In genomic region chrX:43728966-43729365, GRCh38 we compare ENCODE assay signal across 27 cellular contexts.
"Had no signal": no experiment of that assay in that cellular context is flagged by ENCODE, and none has a peak within 500 bp of the region (broad histone marks: within the 10 kb centered on the region; RNA-seq: fewer than 3 reads in every experiment).

No MANE protein-coding gene starts in this region.

- H3K9ac ChIP-seq: parathyroid adenoma had no signal

- H3K9me3 ChIP-seq: left lung, lower lobe of right lung, psoas muscle, right atrium auricular region, right lobe of liver, stomach, suprapubic skin, thoracic aorta, tibial nerve, upper lobe of right lung had no signal

- FAIRE-seq: keratinocyte, urothelium cell line had no signal

- H3K4me3 Mint-ChIP-seq: naive thymus-derived CD8-positive, alpha-beta T cell; nephron; neural crest cell; stimulated activated naive B cell treated with anti-CD40 and anti-IgM and Interleukin-4, amounts not matched to agents 10 μg/mL and 1 μg/mL and 100 μg/mL, for 72 hours had no signal

- H3K36me3 Mint-ChIP-seq: naive thymus-derived CD8-positive, alpha-beta T cell; stimulated activated naive B cell treated with anti-CD40 and anti-IgM and Interleukin-4, amounts not matched to agents 10 μg/mL and 1 μg/mL and 100 μg/mL, for 72 hours had no signal

- H3K36me3 ChIP-seq: right lobe of liver, upper lobe of right lung had no signal

- H3K4me1 ChIP-seq: parathyroid adenoma, psoas muscle, right atrium auricular region, suprapubic skin, tibial nerve, upper lobe of right lung had no signal

- H3K4me1 Mint-ChIP-seq: naive thymus-derived CD8-positive, alpha-beta T cell; nephron; neural crest cell; stimulated activated naive B cell treated with anti-CD40 and anti-IgM and Interleukin-4, amounts not matched to agents 10 μg/mL and 1 μg/mL and 100 μg/mL, for 72 hours had no signal

- ATAC-seq: left colon; lower lobe of right lung; naive thymus-derived CD8-positive, alpha-beta T cell; psoas muscle; right lobe of liver; stimulated activated naive B cell treated with anti-CD40 and anti-IgM and Interleukin-4, amounts not matched to agents 10 μg/mL and 1 μg/mL and 100 μg/mL, for 72 hours; stimulated activated naive CD8-positive, alpha-beta T cell treated with anti-CD3 and anti-CD28 coated beads, Interleukin-15, Interleukin-2, amounts not matched to agents 100 U/mL and 50 U/mL, for 24 hours; upper lobe of right lung had no signal

- DNase-seq: hippocampal formation; kidney glomerular epithelial cell; left colon; left lung; lower lobe of right lung; mammary epithelial cell; mesenchymal stem cell; naive thymus-derived CD8-positive, alpha-beta T cell; occipital lobe; psoas muscle; right lobe of liver; stimulated activated CD4-positive, alpha-beta T cell treated with anti-CD3 and anti-CD28 coated beads, Interleukin-1b, Interleukin-23, amount 100 ng/mL, for 48 hours; stimulated activated CD4-positive, alpha-beta T cell treated with anti-CD3 and anti-CD28 coated beads, Interleukin-4, amount 100 ng/mL, for 1 hour; stimulated activated naive B cell treated with anti-CD40 and anti-IgM and Interleukin-4, amounts not matched to agents 10 μg/mL and 1 μg/mL and 100 μg/mL, for 72 hours; stimulated activated naive CD8-positive, alpha-beta T cell treated with anti-CD3 and anti-CD28 coated beads, Interleukin-15, Interleukin-2, amounts not matched to agents 100 U/mL and 50 U/mL, for 24 hours; stomach; upper lobe of right lung had no signal

- H3K27ac Mint-ChIP-seq: nephron; stimulated activated naive B cell treated with anti-CD40 and anti-IgM and Interleukin-4, amounts not matched to agents 10 μg/mL and 1 μg/mL and 100 μg/mL, for 72 hours had no signal

- H3K27ac ChIP-seq: lower lobe of right lung, parathyroid adenoma, psoas muscle, right atrium auricular region, right lobe of liver, stomach, suprapubic skin, thoracic aorta, tibial nerve, upper lobe of right lung had no signal

- H3K27me3 ChIP-seq: right atrium auricular region, right lobe of liver, stomach, suprapubic skin, tibial nerve, upper lobe of right lung had no signal

- H3K4me3 ChIP-seq: left lung, lower lobe of right lung, psoas muscle, right atrium auricular region, right lobe of liver, smooth muscle cell, stomach, suprapubic skin, thoracic aorta, tibial nerve, upper lobe of right lung had no signal
